In genomic region chr2:64910972-64911433, GRCh38 we compare ENCODE assay signal across 18 cellular contexts.
A peak's percentile ranks its signal among the peaks of the same experiment; 100 is the strongest.
DNase-seq lines count a peak whose midpoint lies in the region; ATAC-seq and TF ChIP-seq lines count a peak whose summit lies in the region.
"Had no signal": no experiment of that assay in that cellular context is flagged by ENCODE, and none has a peak within 500 bp of the region (broad histone marks: within the 10 kb centered on the region; RNA-seq: fewer than 3 reads in every experiment).

No MANE protein-coding gene starts in this region.

- no peaks in the 10 kb centered on the region for H3K4me1 ChIP-seq in upper lobe of right lung
- H3K4me1 ChIP-seq: SJSA1, vagina had no signal

- DNase-seq in left ventricle myocardium superior: no peak
- no peak for DNase-seq in left cardiac atrium
- peak; percentile 60 for DNase-seq in NB4 (ENCODE audit: low read depth)
- DNase-seq in fibroblast of mammary gland (ENCODE audit: low read depth): peak; percentile 3
- DNase-seq in islet precursor cell: no peak
- DNase-seq in upper lobe of right lung: no peak
- no peak for DNase-seq in RWPE1 (ENCODE audit: low spot score)
- DNase-seq: dorsolateral prefrontal cortex, H9, left lung, NCI-H1417, NCI-H524 treated with DMSO at 0.1 percent for 48 hours, T-helper 9 cell had no signal

- POLR2A ChIA-PET in RWPE1 (lab: Yijun Ruan, JAX; ENCODE audit: low non-redundant PET): no interaction called here

- no peak for TF ChIP-seq CTCF in NB4 (IDR thresholded peaks at IDR 0.05; ENCODE audit: low read depth, low read length)
- no peak for TF ChIP-seq CTCF in fibroblast of mammary gland (conservative IDR thresholded peaks at IDR 0.05; ENCODE audit: control insufficient read depth, insufficient read depth, low read depth, low read length)
- TF ChIP-seq CTCF in upper lobe of right lung (IDR thresholded peaks at IDR 0.05): no peak
- no peak for TF ChIP-seq CTCF in RWPE1 (conservative IDR thresholded peaks at IDR 0.05; ENCODE audit: low read depth)

- H3K36me3 ChIP-seq in upper lobe of right lung: no peaks in the 10 kb centered on the region
- H3K36me3 ChIP-seq: cardiac muscle cell, left lung, right lobe of liver, SJSA1, vagina had no signal

- ATAC-seq in left ventricle myocardium superior (peak; percentile 31), left cardiac atrium (no peak), upper lobe of right lung (no peak)
- ATAC-seq: left lung, right lobe of liver had no signal

- H3K4me3 ChIP-seq in NB4 (ENCODE audit: low read depth, low read length) (no peak overlapping the region), fibroblast of mammary gland (ENCODE audit: control insufficient read depth, low read depth, low read length) (no peak overlapping the region), upper lobe of right lung (no peak overlapping the region)
- H3K4me3 ChIP-seq: cardiac muscle cell, dorsolateral prefrontal cortex, left lung, right lobe of liver, SJSA1, vagina had no signal

- intact Hi-C loops in left ventricle myocardium superior (cut with micrococcal nuclease): loop anchor here (10.0 kb wide), 2 partner anchors 274 to 664 kb away; no protein-coding TSS in a partner anchor
- intact Hi-C loops in left cardiac atrium (cut with DNase I): loop anchor here in 1 of 2 donors (10.0 kb wide), 1 partner anchor 274 kb away; no protein-coding TSS in a partner anchor
- intact Hi-C loops in upper lobe of right lung (cut with DNase I): no loop called here

- no peaks in the 10 kb centered on the region for H3K27me3 ChIP-seq in upper lobe of right lung
- H3K27me3 ChIP-seq: cardiac muscle cell, dorsolateral prefrontal cortex, left lung, right lobe of liver, SJSA1, vagina had no signal

- CTCF ChIA-PET in RWPE1 (lab: Yijun Ruan, JAX): no interaction called here

- no peaks in the 10 kb centered on the region for H3K9me3 ChIP-seq in upper lobe of right lung
- H3K9me3 ChIP-seq: left lung, right lobe of liver, SJSA1, vagina had no signal

- H3K27ac ChIP-seq in upper lobe of right lung (no peak overlapping the region), RWPE1 (no peak overlapping the region)
- H3K27ac ChIP-seq: cardiac muscle cell, dorsolateral prefrontal cortex, KMS-11, left lung, right lobe of liver, SJSA1, vagina had no signal

- TF ChIP-seq POLR2A in NB4 (IDR thresholded peaks at IDR 0.05; ENCODE audit: extremely low read depth, insufficient read length): no peak

Comparison
In these comparisons a context has a peak if more than half of its experiments do, and no peak if none do; other contexts are left out.
1. DNase-seq: peak in NB4 (single experiment) and fibroblast of mammary gland (single experiment); none in left ventricle myocardium superior (single experiment), left cardiac atrium (single experiment), islet precursor cell (single experiment), upper lobe of right lung (single experiment) and RWPE1 (single experiment).